Comparison of ENCODE assay signal across 8 cellular contexts in genomic region chr4:145936142-145937020, GRCh38. TPM values are rescaled to one million over a fixed set of nuclear protein-coding genes. Genes with fewer than 3 reads are reported as not detected.
DNase-seq lines count a peak whose midpoint lies in the region; ATAC-seq lines count a peak whose summit lies in the region.

No MANE protein-coding gene starts in this region.

- ATAC-seq in HG02759 (IDR thresholded peaks at IDR 0.05; ENCODE audit: unreplicated experiment): peak; percentile 55

- DNase-seq in NCI-H345 (lab: John Stamatoyannopoulos, UW) (peak; percentile 53), NCI-H345 treated with DMSO at 0.1 percent for 48 hours (lab: John Stamatoyannopoulos, UW; ENCODE audit: unreplicated experiment) (no peak), NCI-H1694 treated with DMSO at 0.1 percent for 48 hours (lab: John Stamatoyannopoulos, UW) (peak; percentile 21), cerebellum (ENCODE audit: low spot score) (peak; percentile 57), kidney tubule cell (ENCODE audit: low spot score) (peak; percentile 76)
- peak; percentile 54 for DNase-seq in activated CD4-positive, CD25-positive, alpha-beta regulatory T cell treated with anti-CD3 and anti-CD28 coated beads, Interleukin-2, amount 50 U/mL, for 72 hours
- DNase-seq in stimulated activated CD4-positive, alpha-beta T cell treated with anti-CD3 and anti-CD28 coated beads, Interleukin-1b, Interleukin-23, amount 100 ng/mL, for 4 hours (ENCODE audit: low read depth in 2 of 2): peak; percentile 38 to 48

RNA-seq across cellular contexts. Expression of gene ZNF827, which starts 2.2 kb away (rescaled TPM):
- total RNA-seq in cerebellum: 30.5 TPM
